1 cellular context compared by ENCODE assay signal in genomic region chr15:45921376-45921775, GRCh38.
TF ChIP-seq lines count a peak whose summit lies in the region.

No MANE protein-coding gene starts in this region.

TF ChIP-seq in WTC11, 78 proteins besides CTCF, POLR2A, EP300 and RAD21 (continued from another document):
- TF ChIP-seq ESRRA (CRISPR knock-in tag; IDR thresholded peaks at IDR 0.05; ENCODE audit: borderline replicate concordance), result no peak
- TF ChIP-seq GABPB1 (CRISPR knock-in tag; IDR thresholded peaks at IDR 0.05), result no peak
- TF ChIP-seq ZNF671 (CRISPR knock-in tag; IDR thresholded peaks at IDR 0.05), result no peak
- TF ChIP-seq HMGA2 (CRISPR knock-in tag; IDR thresholded peaks at IDR 0.05), result no peak
- no peak for TF ChIP-seq ATF2 (CRISPR knock-in tag; IDR thresholded peaks at IDR 0.05; ENCODE audit: borderline replicate concordance, low read depth)
- TF ChIP-seq CBFB (CRISPR knock-in tag; IDR thresholded peaks at IDR 0.05; ENCODE audit: low read depth), result no peak
- no peak for TF ChIP-seq NR1H2 (CRISPR knock-in tag; IDR thresholded peaks at IDR 0.05)
- TF ChIP-seq ZNF281 (CRISPR knock-in tag; IDR thresholded peaks at IDR 0.05), result no peak
- no peak for TF ChIP-seq ELF4 (CRISPR knock-in tag; IDR thresholded peaks at IDR 0.05; ENCODE audit: low read depth)
